Comparison of ENCODE assay signal across 7 cellular contexts in the genomic region with DNA sequence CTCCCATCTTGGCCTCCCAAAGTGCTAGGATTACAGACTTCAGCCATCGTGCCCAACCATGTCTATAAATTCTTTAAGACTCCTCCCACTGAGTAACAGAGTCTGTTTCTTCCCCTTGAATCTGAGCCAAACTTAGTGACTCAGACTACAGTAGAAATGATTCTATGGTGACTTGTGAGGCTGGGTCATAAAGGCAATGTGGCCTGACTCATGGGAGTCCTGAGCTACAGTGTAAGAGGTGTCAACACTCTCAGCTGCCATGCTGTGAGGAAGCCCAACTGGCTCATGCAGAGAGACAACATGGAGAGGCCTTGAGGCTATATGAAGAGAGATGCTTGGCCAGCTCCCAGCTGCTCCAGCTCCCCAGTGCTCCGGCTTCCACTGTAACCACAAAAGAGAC. TPM values are rescaled to one million over a fixed set of nuclear protein-coding genes. Genes with fewer than 3 reads are reported as not detected.
DNase-seq lines count a peak whose midpoint lies in the region; ATAC-seq, FAIRE-seq and TF ChIP-seq lines count a peak whose summit lies in the region.

No MANE protein-coding gene starts in this region.

- H3K4me1 ChIP-seq in spleen = peaks cover 0 to 11% (median 7%) of the 10 kb centered on the region in 6 donors

- DNase-seq in H54 (ENCODE audit: insufficient read length, low spot score) (no peak), NCI-H460 (ENCODE audit: extremely low read depth, low read depth) (peak; percentile 83), brain microvascular endothelial cell (peak; percentile 96), GF-D8 (lab: John Stamatoyannopoulos, UW) (no peak), spleen (no peak)
- DNase-seq in stimulated activated CD4-positive, alpha-beta T cell treated with anti-CD3 and anti-CD28 coated beads, Interleukin-12 subunit alpha, Interleukin-12 subunit beta, amount 100 ng/mL, for 4 hours = peak; percentile 51

- in situ Hi-C loops in brain microvascular endothelial cell (cut with HindIII; ENCODE audit: low pct_ligation_motif_present, low sequenced_read_pairs) = no loop called here

- no peak for ATAC-seq in GM18502 (IDR thresholded peaks at IDR 0.05; ENCODE audit: poor library complexity, unreplicated experiment)

- H3K27me3 ChIP-seq in brain microvascular endothelial cell (replicated peaks) (no peaks in the 10 kb centered on the region), spleen (replicated peaks in 1 of 7) (peaks cover 0 to 2% (median 0%) of the 10 kb centered on the region in 7 donors)

- no peak overlapping the region for H3K27ac ChIP-seq in brain microvascular endothelial cell
- H3K27ac ChIP-seq in spleen = no peak overlapping the region

- H3K4me3 ChIP-seq in brain microvascular endothelial cell (ENCODE audit: low read depth, low read length) (no peak overlapping the region), spleen (no peak overlapping the region)

- H3K36me3 ChIP-seq in brain microvascular endothelial cell (replicated peaks) (no peaks in the 10 kb centered on the region), spleen (no peaks in the 10 kb centered on the region)

- intact Hi-C loops in spleen (cut with DNase I; ENCODE audit: low total_unique reads) = no loop called here

- peak; percentile 58 for FAIRE-seq in H54 (lab: Jason Lieb, UNC)

- TF ChIP-seq POLR2A in H54 (IDR thresholded peaks at IDR 0.05; ENCODE audit: low read depth, low read length) (no peak), spleen (IDR thresholded peaks at IDR 0.05) (no peak)

- WGBS in spleen, 5 donors = 81 to 89% (median 86%) methylated on average over 2 of the region's 2 CpGs

- peaks cover 0 to 7% (median 0%) of the 10 kb centered on the region in 8 donors for H3K9me3 ChIP-seq in spleen

- TF ChIP-seq CTCF in brain microvascular endothelial cell (IDR thresholded peaks at IDR 0.05; ENCODE audit: low read depth, low read length, missing control alignments) = no peak
- no peak for TF ChIP-seq CTCF in spleen (IDR thresholded peaks at IDR 0.05 in 8 of 11, conservative IDR thresholded peaks at IDR 0.05 in 3 of 11)

RNA-seq across cellular contexts. Expression of gene NRSN2, which starts 5.2 kb away (rescaled TPM):
- 16.3 and 26.4 TPM in 2 replicates for total RNA-seq in NCI-H460 (2014; rRNA removed; shearing (Covaris generic))
- 21.1 and 38.7 TPM in 2 replicates for polyA plus RNA-seq in NCI-H460 (2014; cell fraction: nucleus; rRNA removed)
- 10 to 100 TPM; 10.9 to 26.3 (median 18.2) TPM for total RNA-seq in spleen
- polyA plus RNA-seq in spleen = 10 to 100 TPM; 10.5 to 13.4 (median 12.8) TPM

RNA-seq across cellular contexts. Expression of gene SOX12, which starts 16.3 kb away (rescaled TPM):
- 11.0 and 11.1 TPM in 2 replicates for total RNA-seq in NCI-H460 (2014; rRNA removed; shearing (Covaris generic))
- 10.2 and 20.4 TPM in 2 replicates for polyA plus RNA-seq in NCI-H460 (2014; cell fraction: nucleus; rRNA removed)
- total RNA-seq in spleen = 10 to 100 TPM in 2 of 7 donors, 1 to 10 TPM in 5; 4.5 to 12.5 (median 8.3) TPM
- 1 to 10 TPM; 3.2 to 4.9 (median 3.4) TPM for polyA plus RNA-seq in spleen

RNA-seq across cellular contexts. Expression of gene TRIB3, which starts 38.9 kb away (rescaled TPM):
- total RNA-seq in NCI-H460 (2014; rRNA removed; shearing (Covaris generic)) = 433 and 534 TPM in 2 replicates
- 226 and 259 TPM in 2 replicates for polyA plus RNA-seq in NCI-H460 (2014; cell fraction: nucleus; rRNA removed)
- 10 to 100 TPM in 4 of 7 donors, 1 to 10 TPM in 3; 8.3 to 25.7 (median 12.0) TPM for total RNA-seq in spleen
- polyA plus RNA-seq in spleen = 10 to 100 TPM in 2 of 3 donors, 1 to 10 TPM in 1; 5.7 to 11.7 (median 11.6) TPM

RNA-seq across cellular contexts. Expression of gene ZCCHC3, which starts 44.3 kb away (rescaled TPM):
- total RNA-seq in NCI-H460 (2014; rRNA removed; shearing (Covaris generic)) = 18.8 and 20.9 TPM in 2 replicates
- polyA plus RNA-seq in NCI-H460 (2014; cell fraction: nucleus; rRNA removed) = 10.6 and 14.5 TPM in 2 replicates
- 10 to 100 TPM; 17.4 to 26.6 (median 23.6) TPM for total RNA-seq in spleen
- polyA plus RNA-seq in spleen = 10 to 100 TPM; 18.7 to 22.2 (median 19.5) TPM

RNA-seq across cellular contexts. Expression of gene C20orf96, which starts 51.1 kb away (rescaled TPM):
- 1.0 and 3.4 TPM in 2 replicates for total RNA-seq in NCI-H460 (2014; rRNA removed; shearing (Covaris generic))
- polyA plus RNA-seq in NCI-H460 (2014; cell fraction: nucleus; rRNA removed) = 5.3 and 6.9 TPM in 2 replicates
- total RNA-seq in spleen = 10 to 100 TPM in 1 of 7 donors, 1 to 10 TPM in 6; 2.3 to 10.4 (median 7.3) TPM
- 1 to 10 TPM; 3.8 to 5.4 (median 4.4) TPM for polyA plus RNA-seq in spleen

Comparison
In these comparisons a context has a peak if more than half of its experiments do, and no peak if none do; other contexts are left out.
1. DNase-seq: peak in NCI-H460 (single experiment), brain microvascular endothelial cell (single experiment) and stimulated activated CD4-positive, alpha-beta T cell treated with anti-CD3 and anti-CD28 coated beads, Interleukin-12 subunit alpha, Interleukin-12 subunit beta, amount 100 ng/mL, for 4 hours (single experiment); none in H54 (single experiment), GF-D8 (single experiment) and spleen (single experiment).
2. RNA of gene TRIB3, which starts 38.9 kb away (total RNA-seq): 433 to 534 TPM in NCI-H460; 8.3 to 25.7 TPM in spleen; every median in the first group is over 10 times any median in the second.